37 cellular contexts compared by ENCODE assay signal in genomic region chr1:112230232-112230631, GRCh38.
"Had no signal": no experiment of that assay in that cellular context is flagged by ENCODE, and none has a peak within 500 bp of the region (broad histone marks: within the 10 kb centered on the region; RNA-seq: fewer than 3 reads in every experiment).

No MANE protein-coding gene starts in this region.

- H3K4me3 ChIP-seq: adrenal gland, ascending aorta, cardiac muscle cell had no signal

- ATAC-seq: activated CD8-positive, alpha-beta T cell treated with anti-CD3 and anti-CD28 coated beads for 36 hours; activated naive CD4-positive, alpha-beta T cell treated with anti-CD3 and anti-CD28 coated beads, Interleukin-2, amount 50 U/mL, for 72 hours; activated T-cell treated with anti-CD3 and anti-CD28 coated beads, Interleukin-2, amount 50 U/mL, for 4 hours; activated T-cell treated with anti-CD3 and anti-CD28 coated beads, Interleukin-2, amount 50 U/mL, for 72 hours; activated T-helper 17 cell treated with anti-CD3 and anti-CD28 coated beads, Interleukin-2, amount 50 U/mL, for 72 hours; T-cell had no signal

- H3K27ac ChIP-seq: adrenal gland, ascending aorta, cardiac muscle cell, VCaP had no signal

- H3K36me3 Mint-ChIP-seq: activated CD4-positive, alpha-beta memory T cell treated with anti-CD3 and anti-CD28 coated beads for 36 hours; activated naive CD4-positive, alpha-beta T cell treated with anti-CD3 and anti-CD28 coated beads, Interleukin-2, amount 50 U/mL, for 72 hours; activated naive CD8-positive, alpha-beta T cell treated with anti-CD3 and anti-CD28 coated beads for 36 hours; brain; T-cell had no signal

- H3K36me3 ChIP-seq: adrenal gland, ascending aorta, cardiac muscle cell had no signal

- DNase-seq: activated B cell treated with CpG ODN at 0.5 μM for 24 hours; activated CD4-positive, alpha-beta memory T cell treated with anti-CD3 and anti-CD28 coated beads for 36 hours; activated CD4-positive, alpha-beta T cell treated with anti-CD3 and anti-CD28 coated beads for 4 hours; activated CD4-positive, alpha-beta T cell treated with anti-CD3 and anti-CD28 coated beads, Interleukin-2, amount 50 U/mL, for 1 hour; activated CD4-positive, alpha-beta T cell treated with anti-CD3 and anti-CD28 coated beads, Interleukin-2, amount 50 U/mL, for 4 hours; activated CD4-positive, CD25-positive, alpha-beta regulatory T cell treated with anti-CD3 and anti-CD28 coated beads, Interleukin-2, amount 50 U/mL, for 72 hours; activated CD8-positive, alpha-beta memory T cell treated with anti-CD3 and anti-CD28 coated beads, Interleukin-2, amount 50 U/mL, for 4 hours; activated CD8-positive, alpha-beta T cell treated with anti-CD3 and anti-CD28 coated beads for 36 hours; activated effector memory CD4-positive, alpha-beta T cell treated with anti-CD3 and anti-CD28 coated beads, Interleukin-2, amount 50 U/mL, for 16 hours; activated gamma-delta T cell treated with Interleukin-2 at 50 U/mL for 16 hours; activated naive CD4-positive, alpha-beta T cell; activated naive CD4-positive, alpha-beta T cell treated with anti-CD3 and anti-CD28 coated beads for 36 hours; activated naive CD4-positive, alpha-beta T cell treated with anti-CD3 and anti-CD28 coated beads, Interleukin-2, amount 50 U/mL, for 16 hours; activated naive CD8-positive, alpha-beta T cell treated with anti-CD3 and anti-CD28 coated beads for 36 hours; activated T-cell treated with anti-CD3 and anti-CD28 coated beads for 4 hours; activated T-cell treated with anti-CD3 and anti-CD28 coated beads, Interleukin-2, amount 50 U/mL, for 1 hour; activated T-cell treated with anti-CD3 and anti-CD28 coated beads, Interleukin-2, amount 50 U/mL, for 4 hours; activated T-cell treated with anti-CD3 and anti-CD28 coated beads, Interleukin-2, amount 50 U/mL, for 72 hours; adrenal gland; amniotic stem cell; caudate nucleus; cerebellar nuclear complex; T-cell; T-helper 2 cell; T-helper 9 cell had no signal

- FAIRE-seq: bronchial epithelial cell, TTC549 had no signal

- H3K4me1 ChIP-seq: adrenal gland, ascending aorta had no signal

- H3K9me3 Mint-ChIP-seq: T-helper 1 cell treated with Interleukin-12 subunit alpha and Interleukin-12 subunit beta and Interleukin-4 antibody, amounts not matched to agents 30 μg/mL and 1 μg/mL, for 36 hours; T-helper 2 cell treated with Interferon-gamma antibody and Interleukin-4, amounts not matched to agents 5 μg/mL and 100 μg/mL, for 36 hours had no signal

- H3K4me1 Mint-ChIP-seq: activated B cell treated with CpG ODN at 0.5 μM for 24 hours; activated naive CD8-positive, alpha-beta T cell treated with anti-CD3 and anti-CD28 coated beads for 36 hours; activated T-helper 17 cell treated with anti-CD3 and anti-CD28 coated beads, Interleukin-2, amount 50 U/mL, for 72 hours; brain; central memory CD8-positive, alpha-beta T cell; T-cell had no signal

- H3K27me3 ChIP-seq: adrenal gland, ascending aorta, cardiac muscle cell had no signal

- H3K27me3 Mint-ChIP-seq: activated CD8-positive, alpha-beta T cell treated with anti-CD3 and anti-CD28 coated beads for 36 hours; brain had no signal

- H3K27ac Mint-ChIP-seq: activated B cell treated with CpG ODN at 0.5 μM for 24 hours; activated CD4-positive, alpha-beta memory T cell treated with anti-CD3 and anti-CD28 coated beads for 36 hours; activated CD8-positive, alpha-beta T cell treated with anti-CD3 and anti-CD28 coated beads for 36 hours; activated naive CD4-positive, alpha-beta T cell treated with anti-CD3 and anti-CD28 coated beads for 36 hours; activated naive CD4-positive, alpha-beta T cell treated with anti-CD3 and anti-CD28 coated beads, Interleukin-2, amount 50 U/mL, for 72 hours; activated naive CD8-positive, alpha-beta T cell treated with anti-CD3 and anti-CD28 coated beads for 36 hours; activated T-cell treated with anti-CD3 and anti-CD28 coated beads, Interleukin-2, amount 50 U/mL, for 72 hours; activated T-helper 1 cell treated with anti-CD3 and anti-CD28 coated beads, Interleukin-12 subunit alpha, Interleukin-12 subunit beta, Interleukin-2, Interleukin-4 antibody, amounts not matched to agents 30 ng/mL and 10 ng/mL and 1 ng/mL, durations not matched to agents 14 hours and 24 hours and 36 hours; activated T-helper 17 cell treated with anti-CD3 and anti-CD28 coated beads, Interleukin-2, amount 50 U/mL, for 72 hours; brain; T-cell; T-helper 1 cell treated with Interleukin-12 subunit alpha and Interleukin-12 subunit beta and Interleukin-4 antibody, amounts not matched to agents 30 μg/mL and 1 μg/mL, for 36 hours; T-helper 2 cell treated with Interferon-gamma antibody and Interleukin-4, amounts not matched to agents 5 μg/mL and 100 μg/mL, for 36 hours had no signal

- H3K4me3 Mint-ChIP-seq: activated B cell treated with CpG ODN at 0.5 μM for 24 hours; activated CD4-positive, alpha-beta memory T cell treated with anti-CD3 and anti-CD28 coated beads for 36 hours; activated CD8-positive, alpha-beta T cell treated with anti-CD3 and anti-CD28 coated beads for 36 hours; activated naive CD4-positive, alpha-beta T cell treated with anti-CD3 and anti-CD28 coated beads for 36 hours; activated naive CD8-positive, alpha-beta T cell treated with anti-CD3 and anti-CD28 coated beads for 36 hours; activated T-cell treated with anti-CD3 and anti-CD28 coated beads, Interleukin-2, amount 50 U/mL, for 4 hours; activated T-cell treated with anti-CD3 and anti-CD28 coated beads, Interleukin-2, amount 50 U/mL, for 72 hours; activated T-helper 1 cell treated with anti-CD3 and anti-CD28 coated beads, Interleukin-12 subunit alpha, Interleukin-12 subunit beta, Interleukin-2, Interleukin-4 antibody, amounts not matched to agents 30 ng/mL and 10 ng/mL and 1 ng/mL, durations not matched to agents 14 hours and 24 hours and 36 hours; activated T-helper 17 cell treated with anti-CD3 and anti-CD28 coated beads, Interleukin-2, amount 50 U/mL, for 72 hours; brain; central memory CD8-positive, alpha-beta T cell; T-cell; T-helper 1 cell treated with Interleukin-12 subunit alpha and Interleukin-12 subunit beta and Interleukin-4 antibody, amounts not matched to agents 30 μg/mL and 1 μg/mL, for 36 hours; T-helper 2 cell treated with Interferon-gamma antibody and Interleukin-4, amounts not matched to agents 5 μg/mL and 100 μg/mL, for 36 hours had no signal
